26 cellular contexts compared by ENCODE assay signal in genomic region chr12:112762753-112763152, GRCh38. TPM values are rescaled to one million over a fixed set of nuclear protein-coding genes. Genes with fewer than 3 reads are reported as not detected.
DNase-seq lines count a peak whose midpoint lies in the region; ATAC-seq and FAIRE-seq lines count a peak whose summit lies in the region.
"Had no signal": no experiment of that assay in that cellular context is flagged by ENCODE, and none has a peak within 500 bp of the region (broad histone marks: within the 10 kb centered on the region; RNA-seq: fewer than 3 reads in every experiment).

No MANE protein-coding gene starts in this region.

- ATAC-seq in left colon: no peak
- ATAC-seq: GM12878 had no signal

- peaks cover 0 to 2% (median 0%) of the 10 kb centered on the region in 8 donors for H3K9me3 Mint-ChIP-seq in CD4-positive, alpha-beta memory T cell

- H3K27me3 Mint-ChIP-seq in CD4-positive, alpha-beta memory T cell: peaks cover 21 to 35% of the 10 kb centered on the region in 2 donors

- no peak overlapping the region for H3K27ac ChIP-seq in small intestine (ENCODE audit: low read depth in 1 of 2, low read length in 1 of 2)
- H3K27ac ChIP-seq in CD4-positive, alpha-beta memory T cell (ENCODE audit: low read depth, low read length): no peak overlapping the region
- H3K27ac ChIP-seq: 22Rv1, C4-2B, RWPE1 had no signal

- no peak for FAIRE-seq in small intestine (lab: Jason Lieb, UNC)
- FAIRE-seq: D721Med, GM12878 had no signal

- H3K36me3 ChIP-seq in small intestine (ENCODE audit: control insufficient read depth in 2 of 2, insufficient read depth in 2 of 2, low read length in 2 of 2): no peaks in the 10 kb centered on the region
- H3K36me3 ChIP-seq in CD4-positive, alpha-beta memory T cell (ENCODE audit: insufficient read depth, low read length): no peaks in the 10 kb centered on the region

- 32 to 52% (median 44%) methylated on average over 3 of the region's 3 CpGs for WGBS in small intestine, 3 donors

- no peaks in the 10 kb centered on the region for H3K36me3 Mint-ChIP-seq in CD4-positive, alpha-beta memory T cell

- H3K27ac Mint-ChIP-seq in CD4-positive, alpha-beta memory T cell: no peak overlapping the region
- H3K27ac Mint-ChIP-seq: H9, HFFc6 had no signal

- peaks cover 0 to 4% of the 10 kb centered on the region in 2 donors for H3K27me3 ChIP-seq in small intestine (ENCODE audit: control insufficient read depth in 2 of 2, insufficient read depth in 2 of 2, low read length in 2 of 2)
- no peaks in the 10 kb centered on the region for H3K27me3 ChIP-seq in CD4-positive, alpha-beta memory T cell (ENCODE audit: insufficient read depth, low read length)

- DNase-seq in DMS 273 (lab: John Stamatoyannopoulos, UW; ENCODE audit: unreplicated experiment): peak; percentile 48
- no peak for DNase-seq in DMS 273 treated with DMSO at 0.1 percent for 48 hours (lab: John Stamatoyannopoulos, UW)
- peak; percentile 66 for DNase-seq in NAMALWA (ENCODE audit: low spot score)
- DNase-seq in SW480 (ENCODE audit: low spot score): peak; percentile 11
- peak; percentile 1 for DNase-seq in small intestine
- DNase-seq in COR-L47 (lab: John Stamatoyannopoulos, UW): no peak
- no peak for DNase-seq in left colon
- DNase-seq in CD4-positive, alpha-beta memory T cell: no peak
- DNase-seq: AML-193; DND-41; H9; HFFc6; NCI-H1417; NCI-H1694 treated with DMSO at 0.1 percent for 48 hours; NCI-H2081 treated with DMSO at 0.1 percent for 48 hours; NCI-H446 treated with DMSO at 0.1 percent for 48 hours; NK-92 treated with Interleukin-12 subunit alpha and Interleukin-12 subunit beta, amount 100 ng/mL, for 24 hours; SIG-M5 had no signal

- intact Hi-C loops in left colon (cut with DNase I, micrococcal nuclease): no loop called here
- intact Hi-C loops in CD4-positive, alpha-beta memory T cell (cut with micrococcal nuclease): no loop called here

- H3K4me3 ChIP-seq in small intestine (ENCODE audit: low read depth in 1 of 2, low read length in 2 of 2): no peak overlapping the region
- no peak overlapping the region for H3K4me3 ChIP-seq in CD4-positive, alpha-beta memory T cell (ENCODE audit: low read length in 2 of 2)
- H3K4me3 ChIP-seq: GM12878 had no signal

- no peak overlapping the region for H3K4me3 Mint-ChIP-seq in CD4-positive, alpha-beta memory T cell
- H3K4me3 Mint-ChIP-seq: H9, HFFc6 had no signal

- POLR2A ChIA-PET in CD4-positive, alpha-beta memory T cell (lab: Charles Lee; ENCODE audit: partially characterized antibody): no interaction called here

- H3K4me1 Mint-ChIP-seq in CD4-positive, alpha-beta memory T cell: no peaks in the 10 kb centered on the region

- H3K9me3 ChIP-seq in small intestine (ENCODE audit: control insufficient read depth, low read depth): no peaks in the 10 kb centered on the region
- H3K9me3 ChIP-seq in CD4-positive, alpha-beta memory T cell (ENCODE audit: control insufficient read depth in 1 of 2, low read length in 2 of 2): no peaks in the 10 kb centered on the region

- CTCF ChIA-PET in CD4-positive, alpha-beta memory T cell (lab: Charles Lee; ENCODE audit: partially characterized antibody): no interaction called here

- H3K4me1 ChIP-seq in small intestine (ENCODE audit: control insufficient read depth in 2 of 2, insufficient read depth in 1 of 2, low read depth in 1 of 2, low read length in 1 of 2): no peaks in the 10 kb centered on the region
- no peaks in the 10 kb centered on the region for H3K4me1 ChIP-seq in CD4-positive, alpha-beta memory T cell (ENCODE audit: insufficient read depth, low read length)

RNA-seq across cellular contexts. Expression of gene RPH3A, which starts 28.8 kb away (rescaled TPM):
- polyA plus RNA-seq in small intestine: under 1 TPM in 1 of 3 donors, not detected in 2; 0.97 TPM
- under 1 TPM in 1 of 2 donors, not detected in 1; 0.45 TPM for total RNA-seq in left colon
- not detected for total RNA-seq in CD4-positive, alpha-beta memory T cell
- polyA plus RNA-seq in CD4-positive, alpha-beta memory T cell: not detected
- total RNA-seq: GM12878; H9; HFFc6; M059J; T-helper 1 cell treated with Interleukin-12 subunit alpha and Interleukin-12 subunit beta and Interleukin-4 antibody, amounts not matched to agents 30 ng/mL and 1 ng/mL, for 36 hours had no signal
- polyA plus RNA-seq: AG04450, GM12878 had no signal

Comparison
In these comparisons a context has a peak if more than half of its experiments do, and no peak if none do; other contexts are left out.
1. DNase-seq: peak in DMS 273 (single experiment), NAMALWA (single experiment), SW480 (single experiment) and small intestine (single experiment); none in DMS 273 treated with DMSO at 0.1 percent for 48 hours (single experiment), COR-L47 (single experiment), left colon (0 of 2) and CD4-positive, alpha-beta memory T cell (0 of 5).